In genomic region chr6:169663468-169663867, GRCh38 we compare ENCODE assay signal across 23 cellular contexts.
"Had no signal": no experiment of that assay in that cellular context is flagged by ENCODE, and none has a peak within 500 bp of the region (broad histone marks: within the 10 kb centered on the region; RNA-seq: fewer than 3 reads in every experiment).

No MANE protein-coding gene starts in this region.

- H3K36me3 ChIP-seq: colonic mucosa, transverse colon had no signal

- H3K4me3 ChIP-seq: colonic mucosa, gastrocnemius medialis, lung, right atrium auricular region, transverse colon had no signal

- H3K9me3 ChIP-seq: colonic mucosa, gastrocnemius medialis, right atrium auricular region, transverse colon had no signal

- H3K4me3 Mint-ChIP-seq: activated CD4-positive, alpha-beta T cell treated with anti-CD3 and anti-CD28 coated beads, Interleukin-2, amount 10 ng/mL, durations not matched to agents 7 days and 5 days; activated naive CD4-positive, alpha-beta T cell treated with anti-CD3 and anti-CD28 coated beads, Interleukin-2, amount 10 ng/mL, durations not matched to agents 7 days and 5 days; central memory CD8-positive, alpha-beta T cell; mesothelial cell of epicardium; natural killer cell treated with Interleukin-12 subunit alpha and Interleukin-12 subunit beta and Interleukin-15 and Interleukin-18, amount 100 ng/mL, for 72 hours had no signal

- H3K9me3 Mint-ChIP-seq: activated CD4-positive, alpha-beta T cell treated with anti-CD3 and anti-CD28 coated beads, Interleukin-2, amount 10 ng/mL, durations not matched to agents 7 days and 5 days; activated naive CD4-positive, alpha-beta T cell treated with anti-CD3 and anti-CD28 coated beads, Interleukin-2, amount 10 ng/mL, durations not matched to agents 7 days and 5 days; central memory CD8-positive, alpha-beta T cell; mesothelial cell of epicardium; natural killer cell treated with Interleukin-12 subunit alpha and Interleukin-12 subunit beta and Interleukin-15 and Interleukin-18, amount 100 ng/mL, for 72 hours had no signal

- H3K27me3 Mint-ChIP-seq: activated CD4-positive, alpha-beta T cell treated with anti-CD3 and anti-CD28 coated beads, Interleukin-2, amount 10 ng/mL, durations not matched to agents 7 days and 5 days; activated naive CD4-positive, alpha-beta T cell treated with anti-CD3 and anti-CD28 coated beads, Interleukin-2, amount 10 ng/mL, durations not matched to agents 7 days and 5 days; central memory CD8-positive, alpha-beta T cell; natural killer cell treated with Interleukin-12 subunit alpha and Interleukin-12 subunit beta and Interleukin-15 and Interleukin-18, amount 100 ng/mL, for 72 hours; progenitor cell of endocrine pancreas had no signal

- H3K27ac ChIP-seq: brain microvascular endothelial cell, colonic mucosa, gastrocnemius medialis, right atrium auricular region, transverse colon had no signal

- DNase-seq: activated CD4-positive, alpha-beta T cell treated with anti-CD3 and anti-CD28 coated beads, Interleukin-2, amount 10 ng/mL, durations not matched to agents 7 days and 5 days; activated CD8-positive, alpha-beta memory T cell treated with anti-CD3 and anti-CD28 coated beads for 24 hours; activated CD8-positive, alpha-beta memory T cell treated with anti-CD3 and anti-CD28 coated beads, Interleukin-2, amount 50 U/mL, for 48 hours; activated effector memory CD4-positive, alpha-beta T cell treated with Interleukin-2 at 50 U/mL for 16 hours; activated naive CD4-positive, alpha-beta T cell treated with anti-CD3 and anti-CD28 coated beads, Interleukin-2, amount 10 ng/mL, durations not matched to agents 7 days and 5 days; aorta; brain microvascular endothelial cell; colonic mucosa; erythroblast; gastrocnemius medialis; head of caudate nucleus; occipital lobe; stimulated activated CD4-positive, alpha-beta T cell treated with anti-CD3 and anti-CD28 coated beads, Interleukin-2, amount 100 ng/mL, for 24 hours; stimulated activated naive CD8-positive, alpha-beta T cell treated with anti-CD3 and anti-CD28 coated beads, Interleukin-15, Interleukin-2, amounts not matched to agents 100 U/mL and 50 U/mL, for 24 hours; T1000; transverse colon had no signal

- H3K4me1 Mint-ChIP-seq: activated CD4-positive, alpha-beta T cell treated with anti-CD3 and anti-CD28 coated beads, Interleukin-2, amount 10 ng/mL, durations not matched to agents 7 days and 5 days; activated naive CD4-positive, alpha-beta T cell treated with anti-CD3 and anti-CD28 coated beads, Interleukin-2, amount 10 ng/mL, durations not matched to agents 7 days and 5 days; central memory CD8-positive, alpha-beta T cell; mesothelial cell of epicardium had no signal

- H3K27ac Mint-ChIP-seq: activated CD4-positive, alpha-beta T cell treated with anti-CD3 and anti-CD28 coated beads, Interleukin-2, amount 10 ng/mL, durations not matched to agents 7 days and 5 days; activated naive CD4-positive, alpha-beta T cell treated with anti-CD3 and anti-CD28 coated beads, Interleukin-2, amount 10 ng/mL, durations not matched to agents 7 days and 5 days; mesothelial cell of epicardium; natural killer cell treated with Interleukin-12 subunit alpha and Interleukin-12 subunit beta and Interleukin-15 and Interleukin-18, amount 100 ng/mL, for 72 hours; progenitor cell of endocrine pancreas had no signal

- H3K27me3 ChIP-seq: brain microvascular endothelial cell, colonic mucosa, gastrocnemius medialis, right atrium auricular region, transverse colon had no signal

- H3K4me1 ChIP-seq: colonic mucosa, gastrocnemius medialis, right atrium auricular region, transverse colon had no signal

- ATAC-seq: gastrocnemius medialis; left lobe of liver; natural killer cell treated with Interleukin-12 subunit alpha and Interleukin-12 subunit beta and Interleukin-15 and Interleukin-18, amount 100 ng/mL, for 72 hours; stimulated activated naive CD8-positive, alpha-beta T cell treated with anti-CD3 and anti-CD28 coated beads, Interleukin-15, Interleukin-2, amounts not matched to agents 100 U/mL and 50 U/mL, for 24 hours had no signal
